8 cellular contexts compared by ENCODE assay signal in genomic region chr2:64142817-64143153, GRCh38. TPM values are rescaled to one million over a fixed set of nuclear protein-coding genes. Genes with fewer than 3 reads are reported as not detected.
DNase-seq lines count a peak whose midpoint lies in the region; ATAC-seq and TF ChIP-seq lines count a peak whose summit lies in the region.

No MANE protein-coding gene starts in this region.

- no peak for TF ChIP-seq EP300 in esophagus muscularis mucosa (IDR thresholded peaks at IDR 0.05)

- peaks cover 0 to 37% (median 4%) of the 10 kb centered on the region in 4 donors for H3K4me1 ChIP-seq in Peyer's patch
- H3K4me1 ChIP-seq in esophagus muscularis mucosa: peaks cover 30 to 52% (median 49%) of the 10 kb centered on the region in 4 donors
- H3K4me1 ChIP-seq in psoas muscle: peaks cover 4% of the 10 kb centered on the region

- H3K36me3 ChIP-seq in Peyer's patch (no peaks in the 10 kb centered on the region), esophagus muscularis mucosa (no peaks in the 10 kb centered on the region), psoas muscle (ENCODE audit: insufficient read depth in 1 of 2, low read depth in 1 of 2) (no peaks in the 10 kb centered on the region)

- ATAC-seq in psoas muscle (no peak), HG02610 (IDR thresholded peaks at IDR 0.05; ENCODE audit: unreplicated experiment) (no peak)

- TF ChIP-seq CTCF in GM12864 (IDR thresholded peaks at IDR 0.05; ENCODE audit: low read depth, low read length, missing control alignments) (no peak), Peyer's patch (IDR thresholded peaks at IDR 0.05) (no peak), esophagus muscularis mucosa (IDR thresholded peaks at IDR 0.05) (no peak), psoas muscle (IDR thresholded peaks at IDR 0.05) (no peak)

- H3K27ac ChIP-seq in Peyer's patch (peak overlapping the region; percentile 98 to 99 (median 99)), esophagus muscularis mucosa (replicated peaks in 1 of 4) (peak overlapping the region; percentile 92 to 99 (median 98)), psoas muscle (peak overlapping the region; percentile 94)

- no peak for TF ChIP-seq POLR2A in Peyer's patch (IDR thresholded peaks at IDR 0.05)
- TF ChIP-seq POLR2A in esophagus muscularis mucosa (IDR thresholded peaks at IDR 0.05; ENCODE audit: low read depth): no peak

- peak overlapping the region; percentile 98 for H3K4me3 ChIP-seq in GM12864 (ENCODE audit: low read depth, low read length)
- peak overlapping the region; percentile 93 to 99 (median 97) for H3K4me3 ChIP-seq in Peyer's patch
- peak overlapping the region; percentile 68 to 100 (median 96) for H3K4me3 ChIP-seq in esophagus muscularis mucosa
- peak overlapping the region; percentile 96 for H3K4me3 ChIP-seq in psoas muscle

- intact Hi-C loops in esophagus muscularis mucosa (cut with DNase I) (loop anchor here (5.0 to 10.0 kb wide), 2 partner anchors 62 to 85 kb away; no protein-coding TSS in a partner anchor), psoas muscle (cut with DNase I) (loop anchor here in 1 of 2 donors (5.0 kb wide), 2 partner anchors 90 to 170 kb away; no protein-coding TSS in a partner anchor)

- H3K9me3 ChIP-seq in Peyer's patch (no peaks in the 10 kb centered on the region), esophagus muscularis mucosa (no peaks in the 10 kb centered on the region), psoas muscle (no peaks in the 10 kb centered on the region)

- 8% methylated on average over 3 of the region's 3 CpGs for WGBS in esophagus muscularis mucosa
- WGBS in psoas muscle, 3 donors: 23 to 28% (median 24%) methylated on average over 3 of the region's 3 CpGs

- DNase-seq in GM12864 (ENCODE audit: low read depth) (no peak), Peyer's patch (no peak), esophagus muscularis mucosa (ENCODE audit: extremely low spot score) (no peak), psoas muscle (no peak), H4 (ENCODE audit: low spot score) (no peak), NCI-H524 treated with DMSO at 0.1 percent for 48 hours (lab: John Stamatoyannopoulos, UW) (no peak)
- no peak for DNase-seq in activated effector memory CD4-positive, alpha-beta T cell treated with Interleukin-2 at 50 U/mL for 16 hours

- H3K27me3 ChIP-seq in Peyer's patch (no peaks in the 10 kb centered on the region), esophagus muscularis mucosa (no peaks in the 10 kb centered on the region), psoas muscle (ENCODE audit: insufficient read depth in 3 of 3, low read length in 2 of 3) (no peaks in the 10 kb centered on the region)

RNA-seq across cellular contexts. Expression of gene PELI1, which starts 1.4 kb away (rescaled TPM):
- total RNA-seq in Peyer's patch (10 to 100 TPM; 22.3 to 45.7 (median 40.2) TPM), esophagus muscularis mucosa (10 to 100 TPM; 13.7 to 31.1 (median 19.7) TPM), psoas muscle (1 to 10 TPM; 5.7 to 7.6 (median 6.9) TPM)
- 1 to 10 TPM; 4.4 to 7.1 (median 5.9) TPM for polyA plus RNA-seq in psoas muscle
- 5.5 and 5.7 TPM in 2 replicates for total RNA-seq in H4 (2014; rRNA removed; shearing (Covaris generic))
